ENCODE assay signal across 9 cellular contexts in the genomic region with DNA sequence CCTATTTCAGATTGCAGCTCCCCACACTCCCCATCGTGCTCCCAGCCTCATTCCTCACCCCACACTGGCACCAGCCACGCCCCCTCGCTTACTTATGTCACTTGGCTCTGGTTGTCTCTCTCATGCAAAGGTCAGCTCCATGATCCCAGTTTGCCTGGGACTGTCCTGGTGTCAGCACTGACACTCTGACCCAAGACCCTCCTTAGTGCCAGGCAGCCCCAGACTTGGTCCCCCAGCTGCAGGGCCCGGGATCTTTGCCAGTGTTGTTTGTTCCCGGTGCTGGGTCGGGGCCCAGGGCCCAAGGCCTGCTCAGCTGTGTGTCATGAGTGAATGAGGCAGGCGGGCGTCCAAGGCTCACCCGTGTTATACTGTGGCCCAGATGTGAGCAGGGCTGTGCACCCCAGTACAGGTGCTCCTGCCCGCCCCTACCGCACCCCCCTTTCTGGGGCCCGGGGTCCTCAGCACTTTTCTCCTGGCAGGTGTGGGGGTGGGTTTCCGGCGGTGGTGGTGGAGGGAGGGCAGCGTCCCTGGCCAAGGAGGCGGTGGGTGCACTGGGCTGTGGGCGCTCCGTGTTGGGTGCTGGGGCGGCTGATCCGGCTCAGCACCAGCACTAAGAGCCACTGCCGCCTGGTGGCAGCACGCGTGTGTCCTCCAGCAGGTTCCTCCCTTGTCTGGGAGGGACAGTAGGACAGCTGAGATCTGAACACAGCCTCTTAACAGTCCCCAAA. TPM values are rescaled to one million over a fixed set of nuclear protein-coding genes. Genes with fewer than 3 reads are reported as not detected.
A peak's percentile ranks its signal among the peaks of the same experiment; 100 is the strongest.
DNase-seq lines count a peak whose midpoint lies in the region; ATAC-seq and TF ChIP-seq lines count a peak whose summit lies in the region.
"Had no signal": no experiment of that assay in that cellular context is flagged by ENCODE, and none has a peak within 500 bp of the region (broad histone marks: within the 10 kb centered on the region; RNA-seq: fewer than 3 reads in every experiment).

No MANE protein-coding gene starts in this region.

- H3K36me3 ChIP-seq in DOHH2 (ENCODE audit: control insufficient read depth, low read length) (no peaks in the 10 kb centered on the region), MG63 (no peaks in the 10 kb centered on the region)

- peaks cover 21% of the 10 kb centered on the region for H3K4me1 ChIP-seq in DOHH2 (ENCODE audit: control insufficient read depth, low read length)

- no peak overlapping the region for H3K27ac Mint-ChIP-seq in mesothelial cell of epicardium
- H3K27ac Mint-ChIP-seq in stimulated activated effector memory CD8-positive, alpha-beta T cell treated with anti-CD3 and anti-CD28 coated beads, Interleukin-12 subunit alpha, Interleukin-12 subunit beta, amount 100 ng/mL, for 72 hours = peak overlapping the region; percentile 20

- no peaks in the 10 kb centered on the region for H3K9me2 ChIP-seq in DOHH2 (replicated peaks; ENCODE audit: control insufficient read depth, low read length)

- H3K27ac ChIP-seq in DOHH2 (ENCODE audit: low read depth, low read length) = no peak overlapping the region
- H3K27ac ChIP-seq: SK-N-MC had no signal

- peak; percentile 92 for TF ChIP-seq CTCF in DOHH2 (IDR thresholded peaks at IDR 0.05; ENCODE audit: low read depth, low read length, poor library complexity, severe bottlenecking)
- peak; percentile 38 for TF ChIP-seq CTCF in mesothelial cell of epicardium (IDR thresholded peaks at IDR 0.05; ENCODE audit: unreplicated experiment)

- peak; percentile 28 for DNase-seq in MG63
- DNase-seq in activated CD4-positive, alpha-beta T cell treated with anti-CD3 and anti-CD28 coated beads, Interleukin-2, amount 50 U/mL, for 1 hour = peak; percentile 69
- DNase-seq in effector CD8-positive, alpha-beta T cell (lab: John Stamatoyannopoulos, UW) = peak; percentile 23
- DNase-seq in mesothelial cell of epicardium (ENCODE audit: low spot score in 2 of 2, unreplicated experiment in 2 of 2) = no peak
- peak; percentile 53 to 81 for DNase-seq in stimulated activated effector memory CD8-positive, alpha-beta T cell treated with anti-CD3 and anti-CD28 coated beads, Interleukin-12 subunit alpha, Interleukin-12 subunit beta, amount 100 ng/mL, for 72 hours (ENCODE audit: low spot score in 2 of 2)
- DNase-seq in NCI-H2227 (lab: John Stamatoyannopoulos, UW; ENCODE audit: unreplicated experiment) = no peak

- no peaks in the 10 kb centered on the region for H4K20me1 ChIP-seq in DOHH2 (ENCODE audit: control insufficient read depth, insufficient read depth, low read depth, low read length)

- peaks cover 9% of the 10 kb centered on the region for H3K27me3 Mint-ChIP-seq in mesothelial cell of epicardium (ENCODE audit: low read depth)

- peak overlapping the region; percentile 43 for H3K4me2 ChIP-seq in DOHH2 (ENCODE audit: low read length)

- no peaks in the 10 kb centered on the region for H3F3A ChIP-seq in DOHH2 (ENCODE audit: control insufficient read depth, insufficient read depth)

- no peaks in the 10 kb centered on the region for H3K4me1 Mint-ChIP-seq in mesothelial cell of epicardium
- H3K4me1 Mint-ChIP-seq in stimulated activated effector memory CD8-positive, alpha-beta T cell treated with anti-CD3 and anti-CD28 coated beads, Interleukin-12 subunit alpha, Interleukin-12 subunit beta, amount 100 ng/mL, for 72 hours = peaks cover 15% of the 10 kb centered on the region

- peaks cover 24% of the 10 kb centered on the region for H3K9me3 Mint-ChIP-seq in mesothelial cell of epicardium
- peaks cover 5% of the 10 kb centered on the region for H3K9me3 Mint-ChIP-seq in stimulated activated effector memory CD8-positive, alpha-beta T cell treated with anti-CD3 and anti-CD28 coated beads, Interleukin-12 subunit alpha, Interleukin-12 subunit beta, amount 100 ng/mL, for 72 hours

- H3K4me3 ChIP-seq in DOHH2 (ENCODE audit: low read length) = no peak overlapping the region
- no peak overlapping the region for H3K4me3 ChIP-seq in MG63
- H3K4me3 ChIP-seq: SK-N-MC had no signal

- H3K79me2 ChIP-seq in DOHH2 (ENCODE audit: control insufficient read depth, low read length) = no peaks in the 10 kb centered on the region

- H3K27me3 ChIP-seq in DOHH2 (ENCODE audit: control insufficient read depth, low read length) (no peaks in the 10 kb centered on the region), MG63 (no peaks in the 10 kb centered on the region)

- ATAC-seq in stimulated activated effector memory CD8-positive, alpha-beta T cell treated with anti-CD3 and anti-CD28 coated beads, Interleukin-12 subunit alpha, Interleukin-12 subunit beta, amount 100 ng/mL, for 72 hours = peak; percentile 92
- ATAC-seq in HG02884 (IDR thresholded peaks at IDR 0.05; ENCODE audit: unreplicated experiment) = no peak

- H3K9me3 ChIP-seq in DOHH2 (ENCODE audit: control insufficient read depth, insufficient read depth, low read length) (no peaks in the 10 kb centered on the region; the same call in 1 of the 2 replicates), MG63 (peaks cover 6% of the 10 kb centered on the region)

- no peak overlapping the region for H3K4me3 Mint-ChIP-seq in mesothelial cell of epicardium
- no peak overlapping the region for H3K4me3 Mint-ChIP-seq in stimulated activated effector memory CD8-positive, alpha-beta T cell treated with anti-CD3 and anti-CD28 coated beads, Interleukin-12 subunit alpha, Interleukin-12 subunit beta, amount 100 ng/mL, for 72 hours

- H3K36me3 Mint-ChIP-seq in mesothelial cell of epicardium = no peaks in the 10 kb centered on the region
- H3K36me3 Mint-ChIP-seq in stimulated activated effector memory CD8-positive, alpha-beta T cell treated with anti-CD3 and anti-CD28 coated beads, Interleukin-12 subunit alpha, Interleukin-12 subunit beta, amount 100 ng/mL, for 72 hours = no peaks in the 10 kb centered on the region

RNA-seq across cellular contexts. Expression of a gene that starts 19.5 kb away (rescaled TPM):
- total RNA-seq in MG63 (2014; rRNA removed; shearing (Covaris generic); ENCODE audit: low replicate concordance) = not detected in 2 replicates
- 0.29 to 0.31 TPM (median 0.31 TPM) in 3 replicates for total RNA-seq in mesothelial cell of epicardium

RNA-seq across cellular contexts. Expression of a gene that starts 32.5 kb away (rescaled TPM):
- 29.3 and 37.1 TPM in 2 replicates for total RNA-seq in MG63 (2014; rRNA removed; shearing (Covaris generic); ENCODE audit: low replicate concordance)
- total RNA-seq in mesothelial cell of epicardium = 57.5 to 62.5 TPM (median 59.8 TPM) in 3 replicates

Comparison
In these comparisons a context has a peak if more than half of its experiments do, and no peak if none do; other contexts are left out.
1. DNase-seq: peak in MG63 (single experiment), activated CD4-positive, alpha-beta T cell treated with anti-CD3 and anti-CD28 coated beads, Interleukin-2, amount 50 U/mL, for 1 hour (single experiment), effector CD8-positive, alpha-beta T cell (single experiment) and stimulated activated effector memory CD8-positive, alpha-beta T cell treated with anti-CD3 and anti-CD28 coated beads, Interleukin-12 subunit alpha, Interleukin-12 subunit beta, amount 100 ng/mL, for 72 hours (2 of 2); none in mesothelial cell of epicardium (0 of 2) and NCI-H2227 (single experiment).